19 cellular contexts compared by ENCODE assay signal in the genomic region with DNA sequence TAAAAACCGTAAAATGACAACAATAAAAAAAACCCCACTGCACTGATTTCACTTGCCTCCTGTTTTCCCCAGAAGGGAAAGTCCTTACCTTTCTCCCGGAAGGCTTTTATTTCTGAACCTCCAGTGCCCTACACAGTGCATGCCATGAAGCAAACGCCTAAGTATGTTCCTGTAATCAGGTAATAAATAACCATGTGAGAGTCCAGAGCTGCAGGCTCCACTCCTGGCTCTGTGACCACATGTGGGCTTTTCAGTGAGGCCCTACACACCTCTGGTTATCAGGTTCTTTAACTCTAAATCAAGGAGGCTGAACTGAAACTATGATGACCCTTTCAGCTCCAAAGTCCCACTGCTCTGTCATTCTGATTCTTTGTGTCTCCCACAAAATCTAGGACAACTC. TPM values are rescaled to one million over a fixed set of nuclear protein-coding genes. Genes with fewer than 3 reads are reported as not detected.
A peak's percentile ranks its signal among the peaks of the same experiment; 100 is the strongest.
DNase-seq lines count a peak whose midpoint lies in the region; ATAC-seq, FAIRE-seq and TF ChIP-seq lines count a peak whose summit lies in the region.
"Had no signal": no experiment of that assay in that cellular context is flagged by ENCODE, and none has a peak within 500 bp of the region (broad histone marks: within the 10 kb centered on the region; RNA-seq: fewer than 3 reads in every experiment).

No MANE protein-coding gene starts in this region.

- POLR2A ChIA-PET in HepG2 (lab: Yijun Ruan, JAX): no interaction called here

- ATAC-seq in right lobe of liver: peak in 3 of 4 donors; percentile 33 to 77 (median 47)
- ATAC-seq in HepG2: no peak
- ATAC-seq in pancreas: peak in 3 of 4 donors; percentile 62 to 95 (median 88)
- no peak for ATAC-seq in GM18867 (IDR thresholded peaks at IDR 0.05; ENCODE audit: unreplicated experiment)
- ATAC-seq: A549, HCT116 had no signal

- no peak for TF ChIP-seq RAD21 in HepG2 (CRISPR knock-in tag; IDR thresholded peaks at IDR 0.05)

- H3K9me3 ChIP-seq in right lobe of liver: no peaks in the 10 kb centered on the region
- no peaks in the 10 kb centered on the region for H3K9me3 ChIP-seq in HepG2 (ENCODE audit: low read length)
- no peaks in the 10 kb centered on the region for H3K9me3 ChIP-seq in hepatocyte (ENCODE audit: low read depth)
- no peaks in the 10 kb centered on the region for H3K9me3 ChIP-seq in pancreas
- H3K9me3 ChIP-seq in esophagus muscularis mucosa: no peaks in the 10 kb centered on the region
- H3K9me3 ChIP-seq: A549, Caco-2 had no signal

- DNase-seq in right lobe of liver (no peak), HepG2 (ENCODE audit: low spot score) (no peak), hepatocyte (ENCODE audit: low spot score) (peak; percentile 63), pancreas (no peak), esophagus muscularis mucosa (ENCODE audit: extremely low spot score) (no peak)
- DNase-seq in activated CD8-positive, alpha-beta memory T cell treated with anti-CD3 and anti-CD28 coated beads, Interleukin-2, amount 50 U/mL, for 48 hours: no peak
- DNase-seq: AML-193; Caco-2; CD4-positive, alpha-beta T cell; GOT3; H7 had no signal

- in situ Hi-C loops in HepG2 (cut with HindIII; ENCODE audit: extremely low pct_ligation_motif_present, low pct_unique_long_range_greater_than_20kb): no loop called here

- TF ChIP-seq POLR2A in right lobe of liver (IDR thresholded peaks at IDR 0.05) (no peak), HepG2 (IDR thresholded peaks at IDR 0.05; ENCODE audit: insufficient read depth in 1 of 2, low read depth in 2 of 2, low read length in 2 of 2) (no peak), esophagus muscularis mucosa (IDR thresholded peaks at IDR 0.05; ENCODE audit: low read depth) (no peak)

- BruUV-seq in HepG2 (replicated peaks; lab: Mats Ljungman, UMichigan): no TSS peak

- H4K20me1 ChIP-seq in HepG2 (ENCODE audit: insufficient read depth, low read length) (no peaks in the 10 kb centered on the region), hepatocyte (ENCODE audit: insufficient read depth, poor library complexity, severe bottlenecking) (no peaks in the 10 kb centered on the region)

- FAIRE-seq in HepG2 (lab: Jason Lieb, UNC) (no peak), pancreas (lab: Jason Lieb, UNC) (no peak)
- FAIRE-seq: A549, D721Med, G401.6, GM12891 had no signal

- 67% methylated on average over 3 of the region's 3 CpGs for WGBS in right lobe of liver (ENCODE audit: insufficient coverage, low coverage, low lambda C conversion rate, missing lambda C conversion rate)
- 2% methylated on average over 3 of the region's 3 CpGs for WGBS in HepG2 (ENCODE audit: low lambda C conversion rate)
- WGBS in hepatocyte (ENCODE audit: low lambda C conversion rate, missing lambda C conversion rate): 49% methylated on average over 3 of the region's 3 CpGs
- 34 to 38% methylated on average over 3 of the region's 3 CpGs for WGBS in pancreas, 2 donors
- 78% methylated on average over 3 of the region's 3 CpGs for WGBS in esophagus muscularis mucosa

- CTCF ChIA-PET in HepG2 (lab: Yijun Ruan, JAX; ENCODE audit: low intra/inter-chr PET ratio, low total read pairs): no interaction called here

- intact Hi-C loops in right lobe of liver (cut with DNase I) (no loop called here), HepG2 (cut with micrococcal nuclease; ENCODE audit: unreplicated experiment) (no loop called here), pancreas (cut with DNase I) (no loop called here), esophagus muscularis mucosa (cut with DNase I) (no loop called here)

- H3K4me1 ChIP-seq in right lobe of liver (peaks cover 0 to 5% (median 0%) of the 10 kb centered on the region in 4 donors), HepG2 (ENCODE audit: insufficient read depth, low read length) (no peaks in the 10 kb centered on the region), hepatocyte (ENCODE audit: insufficient read depth) (no peaks in the 10 kb centered on the region), pancreas (peaks cover 0 to 7% (median 3%) of the 10 kb centered on the region in 3 donors), esophagus muscularis mucosa (no peaks in the 10 kb centered on the region)
- H3K4me1 ChIP-seq: A549, Caco-2 had no signal

- no peak overlapping the region for H3K9ac ChIP-seq in HepG2 (ENCODE audit: insufficient read depth, low read depth, low read length)

- H3K27me3 ChIP-seq in right lobe of liver (no peaks in the 10 kb centered on the region), HepG2 (ENCODE audit: control insufficient read depth in 1 of 2, insufficient read depth in 2 of 2, low read length in 2 of 2) (no peaks in the 10 kb centered on the region), hepatocyte (no peaks in the 10 kb centered on the region), pancreas (no peaks in the 10 kb centered on the region), esophagus muscularis mucosa (no peaks in the 10 kb centered on the region)

- H3K36me3 ChIP-seq in right lobe of liver: no peaks in the 10 kb centered on the region
- H3K36me3 ChIP-seq in HepG2 (replicated peaks in 1 of 2; ENCODE audit: control insufficient read depth in 1 of 2, insufficient read depth in 2 of 2, low read length in 2 of 2): no peaks in the 10 kb centered on the region
- no peaks in the 10 kb centered on the region for H3K36me3 ChIP-seq in hepatocyte (replicated peaks; ENCODE audit: insufficient read depth, low read depth)
- H3K36me3 ChIP-seq in pancreas: no peaks in the 10 kb centered on the region
- H3K36me3 ChIP-seq in esophagus muscularis mucosa: no peaks in the 10 kb centered on the region

- H3K4me3 ChIP-seq in right lobe of liver (no peak overlapping the region), HepG2 (replicated peaks in 1 of 3; ENCODE audit: insufficient read depth in 1 of 3, low read depth in 2 of 3, low read length in 3 of 3) (no peak overlapping the region), hepatocyte (no peak overlapping the region), pancreas (no peak overlapping the region), esophagus muscularis mucosa (no peak overlapping the region)
- H3K4me3 ChIP-seq: A549 had no signal

- H3K4me2 ChIP-seq in HepG2 (ENCODE audit: low read depth, low read length): no peak overlapping the region
- H3K4me2 ChIP-seq in hepatocyte: no peak overlapping the region
- H3K4me2 ChIP-seq: A549 had no signal

- H3K9me2 ChIP-seq in hepatocyte (replicated peaks; ENCODE audit: insufficient read depth): no peaks in the 10 kb centered on the region

- H3K27ac ChIP-seq in right lobe of liver (no peak overlapping the region), HepG2 (ENCODE audit: extremely low read length, insufficient read depth, low read length) (no peak overlapping the region), hepatocyte (peak overlapping the region; percentile 52), pancreas (peak overlapping the region in 2 of 4 donors; percentile 47 to 57), esophagus muscularis mucosa (replicated peaks in 1 of 4) (no peak overlapping the region)
- H3K27ac ChIP-seq: 22Rv1, A549, C4-2B had no signal

- H2AFZ ChIP-seq in HepG2 (ENCODE audit: low read length) (no peak overlapping the region), hepatocyte (no peak overlapping the region)

- no peak for TF ChIP-seq EP300 in HepG2 (IDR thresholded peaks at IDR 0.05; ENCODE audit: low read depth in 2 of 2, low read length in 2 of 2)
- no peak for TF ChIP-seq EP300 in HepG2 (CRISPR knock-in tag; IDR thresholded peaks at IDR 0.05; ENCODE audit: borderline replicate concordance)
- no peak for TF ChIP-seq EP300 in esophagus muscularis mucosa (IDR thresholded peaks at IDR 0.05)

- TF ChIP-seq CTCF in right lobe of liver (IDR thresholded peaks at IDR 0.05) (no peak), HepG2 (CRISPR knock-in tag; IDR thresholded peaks at IDR 0.05) (no peak), hepatocyte (IDR thresholded peaks at IDR 0.05; ENCODE audit: poor library complexity) (no peak), pancreas (IDR thresholded peaks at IDR 0.05) (no peak), esophagus muscularis mucosa (IDR thresholded peaks at IDR 0.05) (no peak)

- H3K79me2 ChIP-seq in HepG2 (ENCODE audit: insufficient read depth, low read length) (no peaks in the 10 kb centered on the region), hepatocyte (no peaks in the 10 kb centered on the region)

TF ChIP-seq in HepG2, 621 proteins besides CTCF, POLR2A, EP300 and RAD21 (continues in another document):
- no peak for TF ChIP-seq ZNF547 (CRISPR knock-in tag; IDR thresholded peaks at IDR 0.05)

RNA-seq across cellular contexts. Expression of gene NR5A2, which starts 20.8 kb away (rescaled TPM):
- total RNA-seq in right lobe of liver (10 to 100 TPM; 20.4 to 35.0 (median 28.5) TPM), HepG2 (2016; rRNA removed; fragmentation: Illumina TruSeq; extraction: Trizol) (2.8 and 2.9 TPM in 2 replicates), hepatocyte (49.6 and 55.5 TPM in 2 replicates), pancreas (100 to 1,000 TPM in 1 of 6 donors, 10 to 100 TPM in 5; 72.4 to 114 (median 89.9) TPM), esophagus muscularis mucosa (1 to 10 TPM in 3 of 4 donors, under 1 TPM in 1; 0.83 to 4.0 (median 2.9) TPM)
- total RNA-seq in HepG2 (2016; cell fraction: cytosol; rRNA removed; fragmentation: Illumina TruSeq; extraction: Trizol; ENCODE audit: low read depth): 1.1 and 1.9 TPM in 2 replicates
- 2.4 and 4.2 TPM in 2 replicates for total RNA-seq in HepG2 (2016; cell fraction: insoluble cytoplasmic fraction; rRNA removed; fragmentation: Illumina TruSeq; extraction: Trizol)
- 1.6 TPM in 2 replicates for total RNA-seq in HepG2 (2016; cell fraction: membrane; rRNA removed; fragmentation: Illumina TruSeq; extraction: Trizol)
- 5.1 and 5.5 TPM in 2 replicates for total RNA-seq in HepG2 (2016; cell fraction: nucleus; rRNA removed; fragmentation: Illumina TruSeq; extraction: Trizol)
- polyA plus RNA-seq in HepG2 (2011; rRNA removed) (0.12 and 0.24 TPM in 2 replicates), hepatocyte (16.4 and 19.8 TPM in 2 replicates), pancreas (10 to 100 TPM; 28.3 to 29.6 TPM)
- polyA plus RNA-seq in HepG2 (2011; cell fraction: cytosol; rRNA removed): 0.08 and 0.19 TPM in 2 replicates
- polyA plus RNA-seq in HepG2 (2011; cell fraction: nucleus; rRNA removed): 0.32 and 0.33 TPM in 2 replicates
- 0.12 and 0.17 TPM in 2 replicates for polyA plus RNA-seq in HepG2 (2012)
- polyA plus RNA-seq in HepG2 (2016; cell fraction: cytosol; fragmentation: Illumina TruSeq; extraction: Trizol; ENCODE audit: low read depth): 0.09 and 0.17 TPM in 2 replicates
- polyA plus RNA-seq in HepG2 (2016; cell fraction: insoluble cytoplasmic fraction; fragmentation: Illumina TruSeq; extraction: Trizol; ENCODE audit: low read depth): 2.0 and 2.5 TPM in 2 replicates
- polyA plus RNA-seq in HepG2 (2016; cell fraction: membrane; fragmentation: Illumina TruSeq; extraction: Trizol; ENCODE audit: low read depth): 0.42 and 0.54 TPM in 2 replicates
- polyA plus RNA-seq in HepG2 (2016; cell fraction: nucleus; fragmentation: Illumina TruSeq; extraction: Trizol; ENCODE audit: insufficient read depth, low read depth): 2.8 and 3.1 TPM in 2 replicates
- polyA minus RNA-seq in HepG2 (2011; rRNA and poly(A)+ RNA removed; ENCODE audit: low replicate concordance): 0.10 TPM in 1 of 2 replicates, not detected in the other
- polyA minus RNA-seq in HepG2 (2011; cell fraction: cytosol; rRNA and poly(A)+ RNA removed): 0.35 and 0.40 TPM in 2 replicates
- polyA minus RNA-seq in HepG2 (2011; cell fraction: nucleus; rRNA and poly(A)+ RNA removed): 0.99 and 1.4 TPM in 2 replicates
- total RNA-seq: CD4-positive, alpha-beta T cell had no signal

Comparison
In these comparisons a context has a peak if more than half of its experiments do, and no peak if none do; other contexts are left out.
1. ATAC-seq: peak in right lobe of liver (3 of 4) and pancreas (3 of 4); none in HepG2 (single experiment) and GM18867 (single experiment).